13 cellular contexts compared by ENCODE assay signal in the genomic region with DNA sequence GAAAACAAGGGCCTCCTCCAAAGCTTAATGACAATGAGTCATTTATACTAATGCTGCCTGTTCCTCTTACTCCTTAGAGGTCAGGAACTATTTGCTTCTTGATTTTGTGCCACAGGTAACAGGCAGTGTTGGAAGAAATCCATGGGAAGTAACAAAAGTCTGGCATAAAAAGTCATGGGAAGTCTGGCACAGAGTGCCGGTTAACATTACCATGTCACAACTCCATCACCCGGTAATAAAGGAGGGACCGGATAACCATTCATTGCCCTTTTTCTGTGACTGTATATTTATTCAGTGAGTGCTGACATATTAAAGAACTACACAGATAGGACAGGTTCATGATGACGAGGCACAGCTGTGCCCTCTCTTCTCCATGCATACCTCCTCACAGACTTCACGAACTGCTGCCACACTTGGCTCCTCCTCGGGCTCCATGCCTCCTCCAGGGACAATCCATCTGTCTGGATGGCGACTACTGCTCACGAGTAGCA. TPM values are rescaled to one million over a fixed set of nuclear protein-coding genes. Genes with fewer than 3 reads are reported as not detected.
A peak's percentile ranks its signal among the peaks of the same experiment; 100 is the strongest.
DNase-seq lines count a peak whose midpoint lies in the region; ATAC-seq and TF ChIP-seq lines count a peak whose summit lies in the region.
"Had no signal": no experiment of that assay in that cellular context is flagged by ENCODE, and none has a peak within 500 bp of the region (broad histone marks: within the 10 kb centered on the region; RNA-seq: fewer than 3 reads in every experiment).

No MANE protein-coding gene starts in this region.

- H3K27me3 Mint-ChIP-seq in endothelial cell (ENCODE audit: unreplicated experiment): peaks cover 1% of the 10 kb centered on the region
- H3K27me3 Mint-ChIP-seq: central memory CD8-positive, alpha-beta T cell; T-cell had no signal

- no peaks in the 10 kb centered on the region for H3K9me3 ChIP-seq in left lung
- H3K9me3 ChIP-seq: A549, ovary had no signal

- DNase-seq in NCI-H524 (lab: John Stamatoyannopoulos, UW) (peak; percentile 42 to 44), NCI-H524 treated with DMSO at 0.1 percent for 48 hours (lab: John Stamatoyannopoulos, UW) (no peak), endothelial cell (ENCODE audit: low spot score) (no peak), left lung (no peak), activated gamma-delta T cell (lab: John Stamatoyannopoulos, UW) (no peak), NCI-H510A (lab: John Stamatoyannopoulos, UW) (no peak), NCI-H1092 (lab: John Stamatoyannopoulos, UW) (no peak)
- no peak for DNase-seq in central memory CD4-positive, alpha-beta T cell
- DNase-seq: NCI-H526 treated with DMSO at 0.1 percent for 48 hours, ovary, T-cell had no signal

- peak; percentile 89 for ATAC-seq in left lung
- ATAC-seq: A549, T-cell had no signal

- peaks cover 31 to 86% of the 10 kb centered on the region in 2 donors for H3K4me1 ChIP-seq in left lung

- peak overlapping the region; percentile 74 for H3K27ac Mint-ChIP-seq in endothelial cell (ENCODE audit: unreplicated experiment)
- H3K27ac Mint-ChIP-seq: T-cell had no signal

- no peaks in the 10 kb centered on the region for H3K9me3 Mint-ChIP-seq in endothelial cell (ENCODE audit: unreplicated experiment)
- H3K9me3 Mint-ChIP-seq: central memory CD8-positive, alpha-beta T cell; T-cell had no signal

- peaks cover 0 to 3% of the 10 kb centered on the region in 2 donors for H3K36me3 ChIP-seq in left lung
- H3K36me3 ChIP-seq: ovary had no signal

- no peaks in the 10 kb centered on the region for H3K27me3 ChIP-seq in left lung
- H3K27me3 ChIP-seq: ovary had no signal

- peaks cover 68% of the 10 kb centered on the region for H3K4me1 Mint-ChIP-seq in endothelial cell (ENCODE audit: unreplicated experiment)

- TF ChIP-seq CTCF in endothelial cell (IDR thresholded peaks at IDR 0.05; ENCODE audit: unreplicated experiment) (no peak), left lung (IDR thresholded peaks at IDR 0.05) (no peak)

- peaks cover 9% of the 10 kb centered on the region for H3K36me3 Mint-ChIP-seq in endothelial cell (ENCODE audit: low read depth, unreplicated experiment)

- no peak overlapping the region for H3K4me3 ChIP-seq in left lung
- H3K4me3 ChIP-seq: A549, ovary had no signal

- intact Hi-C loops in left lung (cut with DNase I): no loop called here

- H3K4me3 Mint-ChIP-seq in endothelial cell (ENCODE audit: unreplicated experiment): no peak overlapping the region
- H3K4me3 Mint-ChIP-seq: central memory CD8-positive, alpha-beta T cell; T-cell had no signal

- peak overlapping the region in 1 of 2 donors; percentile 20 for H3K27ac ChIP-seq in left lung
- H3K27ac ChIP-seq: A549, ovary had no signal

RNA-seq across cellular contexts. Expression of gene NUDT3, which starts 50.9 kb away (rescaled TPM):
- total RNA-seq in endothelial cell (ENCODE audit: unreplicated experiment) (52.0 TPM), left lung (10 to 100 TPM; 21.1 to 27.9 TPM)

Comparison
In these comparisons a context has a peak if more than half of its experiments do, and no peak if none do; other contexts are left out.
1. DNase-seq: peak in NCI-H524 (2 of 2); none in NCI-H524 treated with DMSO at 0.1 percent for 48 hours (single experiment), endothelial cell (single experiment), left lung (0 of 2), activated gamma-delta T cell (single experiment), NCI-H510A (single experiment), central memory CD4-positive, alpha-beta T cell (single experiment) and NCI-H1092 (single experiment).